Comparison of ENCODE assay signal across 28 cellular contexts in the genomic region with DNA sequence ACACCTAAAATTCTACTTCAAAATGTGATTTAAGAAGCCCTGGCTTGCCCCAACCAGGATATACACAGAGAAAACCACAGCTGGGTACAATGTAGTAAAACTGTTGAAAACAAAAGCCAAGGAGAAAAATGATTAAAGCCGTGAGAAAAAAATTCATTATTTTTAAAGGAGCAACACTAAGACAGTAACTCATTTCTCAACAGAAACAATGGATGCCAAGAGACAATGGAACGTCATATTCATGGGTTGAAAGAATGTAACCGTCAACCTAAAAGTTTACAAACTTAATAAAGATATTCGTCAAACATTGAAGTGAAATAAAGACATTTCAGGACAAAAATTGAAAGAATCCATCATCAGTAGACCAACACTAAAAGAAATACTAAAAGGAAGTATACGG.
"Had no signal": no experiment of that assay in that cellular context is flagged by ENCODE, and none has a peak within 500 bp of the region (broad histone marks: within the 10 kb centered on the region; RNA-seq: fewer than 3 reads in every experiment).

No MANE protein-coding gene starts in this region.

- H3K4me3 ChIP-seq: colonic mucosa, coronary artery, dorsolateral prefrontal cortex, esophagus muscularis mucosa, esophagus squamous epithelium, gastrocnemius medialis, gastroesophageal sphincter, heart left ventricle, heart right ventricle had no signal

- H3K27me3 ChIP-seq: colonic mucosa, dorsolateral prefrontal cortex, esophagus muscularis mucosa, esophagus squamous epithelium, foreskin keratinocyte, gastrocnemius medialis, gastroesophageal sphincter, heart left ventricle had no signal

- ATAC-seq: effector memory CD8-positive, alpha-beta T cell; esophagus mucosa; foreskin keratinocyte; gastrocnemius medialis; gastroesophageal sphincter; heart left ventricle; heart right ventricle had no signal

- H3K27ac Mint-ChIP-seq: dendritic cell treated with granulocyte-macrophage colony-stimulating factor and Interleukin-4, amounts not matched to agents 40 ng/mL and 50 ng/mL, for 4 days; effector memory CD8-positive, alpha-beta T cell; endodermal cell had no signal

- DNase-seq: colonic mucosa; cortex of kidney; dermis blood vessel endothelial cell; dorsolateral prefrontal cortex; effector CD4-positive, alpha-beta T cell; effector CD8-positive, alpha-beta T cell; effector memory CD4-positive, alpha-beta T cell; effector memory CD8-positive, alpha-beta T cell; endodermal cell; erythroblast; esophagus squamous epithelium; foreskin fibroblast; foreskin keratinocyte; foreskin melanocyte; gastrocnemius medialis; glutamatergic neuron; head of caudate nucleus; heart left ventricle; heart right ventricle had no signal

- H3K27ac ChIP-seq: colonic mucosa, coronary artery, dorsolateral prefrontal cortex, epithelial cell of prostate, esophagus muscularis mucosa, esophagus squamous epithelium, foreskin keratinocyte, gastrocnemius medialis, gastroesophageal sphincter, heart left ventricle, heart right ventricle had no signal

- H3K36me3 ChIP-seq: colonic mucosa, esophagus muscularis mucosa, esophagus squamous epithelium, gastrocnemius medialis, gastroesophageal sphincter, heart left ventricle, heart right ventricle had no signal

- FAIRE-seq: colon, endothelial cell of umbilical vein, frontal cortex had no signal

- H3K4me1 ChIP-seq: colonic mucosa, esophagus muscularis mucosa, foreskin keratinocyte, gastrocnemius medialis, gastroesophageal sphincter, heart left ventricle had no signal

- H3K4me3 Mint-ChIP-seq: dendritic cell treated with granulocyte-macrophage colony-stimulating factor and Interleukin-4, amounts not matched to agents 40 ng/mL and 50 ng/mL, for 4 days; effector memory CD8-positive, alpha-beta T cell; endodermal cell had no signal

- H3K9me3 ChIP-seq: colonic mucosa, esophagus muscularis mucosa, esophagus squamous epithelium, gastrocnemius medialis, gastroesophageal sphincter had no signal
